ENCODE assay signal across 11 cellular contexts in genomic region chr4:88705805-88706518, GRCh38. TPM values are rescaled to one million over a fixed set of nuclear protein-coding genes. Genes with fewer than 3 reads are reported as not detected.
DNase-seq lines count a peak whose midpoint lies in the region; ATAC-seq and TF ChIP-seq lines count a peak whose summit lies in the region.
"Had no signal": no experiment of that assay in that cellular context is flagged by ENCODE, and none has a peak within 500 bp of the region (broad histone marks: within the 10 kb centered on the region; RNA-seq: fewer than 3 reads in every experiment).

No MANE protein-coding gene starts in this region.

- TF ChIP-seq POLR2A in breast epithelium (IDR thresholded peaks at IDR 0.05), result no peak
- no peak for TF ChIP-seq POLR2A in tibial nerve (IDR thresholded peaks at IDR 0.05)

- no peak for ATAC-seq in central memory CD8-positive, alpha-beta T cell (replicated peaks; ENCODE audit: extremely low read depth, poor library complexity, severe bottlenecking)
- ATAC-seq in left lobe of liver, result peak; percentile 74

- CTCF ChIA-PET in MCF 10A (lab: Yijun Ruan, JAX), result interaction anchor here (0.6 to 1.5 kb wide), 11 partner anchors 8 to 505 kb away, joined by 3 to 7 read pairs (median 4); no protein-coding TSS in a partner anchor
- CTCF ChIA-PET in activated naive CD4-positive, alpha-beta T cell treated with anti-CD3 and anti-CD28 coated beads, Interleukin-2, amount 10 ng/mL, durations not matched to agents 7 days and 5 days (lab: Charles Lee), result interaction anchor here (0.6 to 0.7 kb wide), 2 partner anchors 28 to 337 kb away, joined by 3 read pairs; no protein-coding TSS in a partner anchor

- H3K27ac ChIP-seq in breast epithelium (peak overlapping the region in 1 of 2 donors; percentile 49), tibial nerve (peak overlapping the region; percentile 2 to 83 (median 58))
- H3K27ac ChIP-seq: SJCRH30 had no signal

- intact Hi-C loops in MCF 10A (cut with micrococcal nuclease) (no loop called here), breast epithelium (cut with DNase I; ENCODE audit: low total_unique reads) (no loop called here)

- H3K4me1 ChIP-seq in breast epithelium, result peaks cover 0 to 5% of the 10 kb centered on the region in 2 donors
- peaks cover 0 to 20% (median 3%) of the 10 kb centered on the region in 4 donors for H3K4me1 ChIP-seq in tibial nerve
- H3K4me1 ChIP-seq: SJCRH30 had no signal

- POLR2A ChIA-PET in MCF 10A (lab: Yijun Ruan, JAX), result no interaction called here

- no peak overlapping the region for H3K4me3 Mint-ChIP-seq in MCF 10A (ENCODE audit: unreplicated experiment)
- no peak overlapping the region for H3K4me3 Mint-ChIP-seq in central memory CD8-positive, alpha-beta T cell
- H3K4me3 Mint-ChIP-seq in activated naive CD4-positive, alpha-beta T cell treated with anti-CD3 and anti-CD28 coated beads, Interleukin-2, amount 10 ng/mL, durations not matched to agents 7 days and 5 days, result no peak overlapping the region
- H3K4me3 Mint-ChIP-seq: memory B cell had no signal

- H3K4me1 Mint-ChIP-seq in MCF 10A (ENCODE audit: insufficient read depth, unreplicated experiment), result peaks cover 5% of the 10 kb centered on the region
- H3K4me1 Mint-ChIP-seq in central memory CD8-positive, alpha-beta T cell, result no peaks in the 10 kb centered on the region
- no peaks in the 10 kb centered on the region for H3K4me1 Mint-ChIP-seq in activated naive CD4-positive, alpha-beta T cell treated with anti-CD3 and anti-CD28 coated beads, Interleukin-2, amount 10 ng/mL, durations not matched to agents 7 days and 5 days
- H3K4me1 Mint-ChIP-seq: memory B cell had no signal

- no peak overlapping the region for H3K27ac Mint-ChIP-seq in MCF 10A (ENCODE audit: low read depth, unreplicated experiment)
- peak overlapping the region; percentile 39 for H3K27ac Mint-ChIP-seq in central memory CD8-positive, alpha-beta T cell (ENCODE audit: low read depth)
- H3K27ac Mint-ChIP-seq in activated naive CD4-positive, alpha-beta T cell treated with anti-CD3 and anti-CD28 coated beads, Interleukin-2, amount 10 ng/mL, durations not matched to agents 7 days and 5 days, result no peak overlapping the region
- H3K27ac Mint-ChIP-seq: memory B cell had no signal

- H3K27me3 ChIP-seq in breast epithelium (no peaks in the 10 kb centered on the region), tibial nerve (no peaks in the 10 kb centered on the region)
- H3K27me3 ChIP-seq: SJCRH30 had no signal

- no peaks in the 10 kb centered on the region for H3K36me3 ChIP-seq in breast epithelium
- peaks cover 0 to 52% (median 0%) of the 10 kb centered on the region in 3 donors for H3K36me3 ChIP-seq in tibial nerve

- 46% methylated on average over 3 of the region's 3 CpGs for WGBS in tibial nerve, 2 donors

- TF ChIP-seq EP300 in tibial nerve (IDR thresholded peaks at IDR 0.05), result no peak

- H3K9me3 ChIP-seq in breast epithelium, result no peaks in the 10 kb centered on the region
- no peaks in the 10 kb centered on the region for H3K9me3 ChIP-seq in tibial nerve
- H3K9me3 ChIP-seq: SJCRH30 had no signal

- no peak overlapping the region for H3K4me3 ChIP-seq in breast epithelium
- no peak overlapping the region for H3K4me3 ChIP-seq in tibial nerve
- H3K4me3 ChIP-seq: SJCRH30 had no signal

- H3K36me3 Mint-ChIP-seq in MCF 10A (ENCODE audit: insufficient read depth, unreplicated experiment), result peaks cover 41% of the 10 kb centered on the region
- peaks cover 35% of the 10 kb centered on the region for H3K36me3 Mint-ChIP-seq in central memory CD8-positive, alpha-beta T cell (ENCODE audit: insufficient read depth)
- H3K36me3 Mint-ChIP-seq in activated naive CD4-positive, alpha-beta T cell treated with anti-CD3 and anti-CD28 coated beads, Interleukin-2, amount 10 ng/mL, durations not matched to agents 7 days and 5 days, result peaks cover 42% of the 10 kb centered on the region

- TF ChIP-seq CTCF in MCF 10A (IDR thresholded peaks at IDR 0.05; ENCODE audit: unreplicated experiment) (no peak), breast epithelium (IDR thresholded peaks at IDR 0.05) (no peak), tibial nerve (IDR thresholded peaks at IDR 0.05) (no peak)

- H3K9me3 Mint-ChIP-seq in MCF 10A (ENCODE audit: unreplicated experiment), result no peaks in the 10 kb centered on the region
- H3K9me3 Mint-ChIP-seq in central memory CD8-positive, alpha-beta T cell, result no peaks in the 10 kb centered on the region
- H3K9me3 Mint-ChIP-seq in activated naive CD4-positive, alpha-beta T cell treated with anti-CD3 and anti-CD28 coated beads, Interleukin-2, amount 10 ng/mL, durations not matched to agents 7 days and 5 days, result no peaks in the 10 kb centered on the region
- H3K9me3 Mint-ChIP-seq: memory B cell had no signal

- no peaks in the 10 kb centered on the region for H3K27me3 Mint-ChIP-seq in MCF 10A (ENCODE audit: insufficient read depth, unreplicated experiment)
- no peaks in the 10 kb centered on the region for H3K27me3 Mint-ChIP-seq in central memory CD8-positive, alpha-beta T cell
- H3K27me3 Mint-ChIP-seq in activated naive CD4-positive, alpha-beta T cell treated with anti-CD3 and anti-CD28 coated beads, Interleukin-2, amount 10 ng/mL, durations not matched to agents 7 days and 5 days, result no peaks in the 10 kb centered on the region
- H3K27me3 Mint-ChIP-seq: memory B cell had no signal

- DNase-seq in MCF 10A (ENCODE audit: unreplicated experiment), result peak; percentile 15
- no peak for DNase-seq in breast epithelium (ENCODE audit: low spot score in 2 of 2)
- DNase-seq in central memory CD8-positive, alpha-beta T cell (ENCODE audit: low spot score in 2 of 2), result no peak
- DNase-seq in left lobe of liver (ENCODE audit: low spot score), result no peak
- DNase-seq in tibial nerve (ENCODE audit: low spot score in 2 of 2), result no peak
- DNase-seq in activated naive CD4-positive, alpha-beta T cell treated with anti-CD3 and anti-CD28 coated beads, Interleukin-2, amount 10 ng/mL, durations not matched to agents 7 days and 5 days, result no peak
- DNase-seq in stimulated activated CD8-positive, alpha-beta memory T cell treated with anti-CD3 and anti-CD28 coated beads, Interleukin-4, amount 100 ng/mL, for 48 hours, result no peak
- no peak for DNase-seq in NCI-H146 treated with DMSO at 0.1 percent for 48 hours (lab: John Stamatoyannopoulos, UW; ENCODE audit: unreplicated experiment)
- DNase-seq: cortex of kidney had no signal

- no TSS peak for BruUV-seq in MCF 10A (replicated peaks; lab: Mats Ljungman, UMichigan)

RNA-seq across cellular contexts. Expression of gene NAP1L5, which starts 8.3 kb away (rescaled TPM):
- total RNA-seq in MCF 10A (2022) (0.27 and 0.30 TPM in 2 replicates), breast epithelium (10 to 100 TPM in 1 of 3 donors, 1 to 10 TPM in 2; 5.9 to 10.5 (median 7.0) TPM), left lobe of liver (1.2 TPM), tibial nerve (10 to 100 TPM in 3 of 4 donors, 1 to 10 TPM in 1; 6.1 to 10.2 (median 10.0) TPM)
